ENCODE assay signal across 8 cellular contexts in genomic region chr20:19757487-19757972, GRCh38. TPM values are rescaled to one million over a fixed set of nuclear protein-coding genes. Genes with fewer than 3 reads are reported as not detected.
A peak's percentile ranks its signal among the peaks of the same experiment; 100 is the strongest.
DNase-seq lines count a peak whose midpoint lies in the region; ATAC-seq, FAIRE-seq and TF ChIP-seq lines count a peak whose summit lies in the region.

No MANE protein-coding gene starts in this region.

- POLR2A ChIA-PET in AG04450 (lab: Yijun Ruan, JAX), result interaction anchor here (0.6 to 1.2 kb wide), 7 partner anchors 16 to 281 kb away, joined by 3 to 5 read pairs (median 4); no protein-coding TSS in a partner anchor
- POLR2A ChIA-PET in activated naive CD8-positive, alpha-beta T cell treated with anti-CD3 and anti-CD28 coated beads, Interleukin-2, amount 10 ng/mL, durations not matched to agents 7 days and 5 days (lab: Charles Lee), result no interaction called here

- intact Hi-C loops in cardiac septum (cut with DNase I), result loop anchor here (2.0 to 5.0 kb wide), 2 partner anchors 23 to 65 kb away; no protein-coding TSS in a partner anchor
- intact Hi-C loops in pancreas (cut with DNase I), result no loop called here

- CTCF ChIA-PET in AG04450 (lab: Charles Lee), result interaction anchor here (1.1 kb wide), 1 partner anchor 64 kb away, joined by 3 read pairs; no protein-coding TSS in a partner anchor

- ATAC-seq in activated naive CD8-positive, alpha-beta T cell treated with anti-CD3 and anti-CD28 coated beads, Interleukin-2, amount 10 ng/mL, durations not matched to agents 7 days and 5 days (ENCODE audit: low read depth), result no peak
- ATAC-seq in pancreas, result peak; percentile 63 to 74 (median 72)

- no peaks in the 10 kb centered on the region for H3K4me1 Mint-ChIP-seq in activated naive CD8-positive, alpha-beta T cell treated with anti-CD3 and anti-CD28 coated beads, Interleukin-2, amount 10 ng/mL, durations not matched to agents 7 days and 5 days

- H3K4me1 ChIP-seq in pancreas, result peaks cover 0 to 18% (median 4%) of the 10 kb centered on the region in 3 donors

- no peaks in the 10 kb centered on the region for H3K36me3 ChIP-seq in pancreas

- peak overlapping the region; percentile 2 for H3K4me3 Mint-ChIP-seq in activated naive CD8-positive, alpha-beta T cell treated with anti-CD3 and anti-CD28 coated beads, Interleukin-2, amount 10 ng/mL, durations not matched to agents 7 days and 5 days

- peak; percentile 45 for DNase-seq in AG04450 (ENCODE audit: low read depth, low spot score)
- peak; percentile 42 for DNase-seq in HS-27A (ENCODE audit: low read depth)
- no peak for DNase-seq in activated naive CD8-positive, alpha-beta T cell treated with anti-CD3 and anti-CD28 coated beads, Interleukin-2, amount 10 ng/mL, durations not matched to agents 7 days and 5 days
- DNase-seq in cardiac septum (ENCODE audit: low spot score), result peak; percentile 89
- DNase-seq in pancreas, result peak; percentile 74 to 90 (median 79)
- DNase-seq in KBM-7, result no peak
- DNase-seq in NCI-H446 treated with DMSO at 0.1 percent for 48 hours (lab: John Stamatoyannopoulos, UW), result no peak
- no peak for DNase-seq in SKM-1 (lab: John Stamatoyannopoulos, UW; ENCODE audit: unreplicated experiment)

- H3K27me3 Mint-ChIP-seq in activated naive CD8-positive, alpha-beta T cell treated with anti-CD3 and anti-CD28 coated beads, Interleukin-2, amount 10 ng/mL, durations not matched to agents 7 days and 5 days, result peaks cover 55% of the 10 kb centered on the region

- H3K27me3 ChIP-seq in AG04450 (ENCODE audit: control insufficient read depth, insufficient read depth, low read length), result no peaks in the 10 kb centered on the region
- H3K27me3 ChIP-seq in pancreas, result no peaks in the 10 kb centered on the region

- WGBS in pancreas, 2 donors, result 1% methylated on average over 33 of the region's 33 CpGs

- H3K27ac Mint-ChIP-seq in activated naive CD8-positive, alpha-beta T cell treated with anti-CD3 and anti-CD28 coated beads, Interleukin-2, amount 10 ng/mL, durations not matched to agents 7 days and 5 days, result no peak overlapping the region

- H3K9me3 ChIP-seq in AG04450 (ENCODE audit: control insufficient read depth, insufficient read depth, low read length) (peaks cover 3% of the 10 kb centered on the region; the same call in 1 of the 2 replicates), pancreas (no peaks in the 10 kb centered on the region)

- TF ChIP-seq CTCF in AG04450 (IDR thresholded peaks at IDR 0.05; ENCODE audit: low read depth, low read length) (no peak), pancreas (IDR thresholded peaks at IDR 0.05) (no peak)

- no peak for FAIRE-seq in pancreas (lab: Jason Lieb, UNC)

- H3K4me3 ChIP-seq in AG04450 (ENCODE audit: low read depth, low read length), result peak overlapping the region; percentile 86
- peak overlapping the region; percentile 49 to 62 (median 56) for H3K4me3 ChIP-seq in pancreas

- H3K9me3 Mint-ChIP-seq in activated naive CD8-positive, alpha-beta T cell treated with anti-CD3 and anti-CD28 coated beads, Interleukin-2, amount 10 ng/mL, durations not matched to agents 7 days and 5 days, result no peaks in the 10 kb centered on the region

- no peaks in the 10 kb centered on the region for H3K36me3 Mint-ChIP-seq in activated naive CD8-positive, alpha-beta T cell treated with anti-CD3 and anti-CD28 coated beads, Interleukin-2, amount 10 ng/mL, durations not matched to agents 7 days and 5 days

- H3K27ac ChIP-seq in AG04450 (ENCODE audit: low read depth, low read length), result peak overlapping the region; percentile 78
- H3K27ac ChIP-seq in pancreas, result peak overlapping the region; percentile 55 to 96 (median 88)

- in situ Hi-C loops in KBM-7 (cut with MboI; ENCODE audit: low pct_unique_long_range_greater_than_20kb, low sequenced_read_pairs), result no loop called here

RNA-seq across cellular contexts. Expression of gene RIN2, which starts 0.5 kb away (rescaled TPM):
- 56.0 and 60.8 TPM in 2 replicates for polyA plus RNA-seq in AG04450 (2011; rRNA removed)
- 187 and 211 TPM in 2 replicates for polyA minus RNA-seq in AG04450 (2011; rRNA and poly(A)+ RNA removed)
- under 1 TPM; 0.25 to 0.43 TPM for total RNA-seq in activated naive CD8-positive, alpha-beta T cell treated with anti-CD3 and anti-CD28 coated beads, Interleukin-2, amount 10 ng/mL, durations not matched to agents 7 days and 5 days
- 63.9 TPM for total RNA-seq in cardiac septum
- total RNA-seq in pancreas, result 10 to 100 TPM; 17.3 to 42.6 (median 21.6) TPM
- polyA plus RNA-seq in pancreas, result 10 to 100 TPM; 10.2 to 24.3 TPM

Comparison
In these comparisons a context has a peak if more than half of its experiments do, and no peak if none do; other contexts are left out.
1. DNase-seq: peak in AG04450 (single experiment), HS-27A (single experiment), cardiac septum (single experiment) and pancreas (6 of 6); none in activated naive CD8-positive, alpha-beta T cell treated with anti-CD3 and anti-CD28 coated beads, Interleukin-2, amount 10 ng/mL, durations not matched to agents 7 days and 5 days (single experiment), KBM-7 (single experiment), NCI-H446 treated with DMSO at 0.1 percent for 48 hours (single experiment) and SKM-1 (single experiment).
2. RNA of gene RIN2, which starts 0.5 kb away (total RNA-seq): 63.9 TPM in cardiac septum (single experiment) and 17.3 to 42.6 TPM in pancreas; 0.25 to 0.43 TPM in activated naive CD8-positive, alpha-beta T cell treated with anti-CD3 and anti-CD28 coated beads, Interleukin-2, amount 10 ng/mL, durations not matched to agents 7 days and 5 days; every median in the first group is over 10 times any median in the second.